8 cellular contexts compared by ENCODE assay signal in genomic region chr1:32073387-32074229, GRCh38. TPM values are rescaled to one million over a fixed set of nuclear protein-coding genes. Genes with fewer than 3 reads are reported as not detected.
DNase-seq lines count a peak whose midpoint lies in the region; ATAC-seq, FAIRE-seq and TF ChIP-seq lines count a peak whose summit lies in the region.

No MANE protein-coding gene starts in this region.

- H3K27me3 Mint-ChIP-seq in activated T-cell treated with anti-CD3 and anti-CD28 coated beads, Interleukin-2, amount 50 U/mL, for 4 hours (ENCODE audit: low read depth) = no peaks in the 10 kb centered on the region

- peak overlapping the region; percentile 85 for H3K4me3 Mint-ChIP-seq in activated T-cell treated with anti-CD3 and anti-CD28 coated beads, Interleukin-2, amount 50 U/mL, for 4 hours

- intact Hi-C loops in head of caudate nucleus (cut with DNase I) = loop anchor here (2.0 kb wide), 1 partner anchor 59 kb away; no protein-coding TSS in a partner anchor

- no peak for DNase-seq in activated T-cell treated with anti-CD3 and anti-CD28 coated beads, Interleukin-2, amount 50 U/mL, for 4 hours
- no peak for DNase-seq in activated T-cell treated with anti-CD3 and anti-CD28 coated beads for 4 hours
- DNase-seq in head of caudate nucleus = peak in 23 of 42 donors; percentile 9 to 70 (median 34)
- no peak for DNase-seq in skeletal muscle cell (ENCODE audit: low read depth)
- no peak for DNase-seq in RKO (ENCODE audit: low spot score)
- no peak for DNase-seq in LoVo (ENCODE audit: low spot score)
- DNase-seq in urothelium cell line (ENCODE audit: low spot score) = no peak

- no peaks in the 10 kb centered on the region for H3K9me3 Mint-ChIP-seq in activated T-cell treated with anti-CD3 and anti-CD28 coated beads, Interleukin-2, amount 50 U/mL, for 4 hours

- no peak for FAIRE-seq in urothelium cell line (lab: Jason Lieb, UNC)

- peaks cover 9% of the 10 kb centered on the region for H3K36me3 Mint-ChIP-seq in activated T-cell treated with anti-CD3 and anti-CD28 coated beads, Interleukin-2, amount 50 U/mL, for 4 hours (ENCODE audit: insufficient read depth)

- peak in 1 of 2 donors; percentile 22 for ATAC-seq in activated T-cell treated with anti-CD3 and anti-CD28 coated beads, Interleukin-2, amount 50 U/mL, for 4 hours
- ATAC-seq in SK-N-SH treated with all-trans-retinoic acid at 6 μM for 48 hours = peak; percentile 38

- peak overlapping the region; percentile 72 for H3K4me3 ChIP-seq in skeletal muscle cell (ENCODE audit: low read depth, low read length)

- peaks cover 32% of the 10 kb centered on the region for H3K4me1 Mint-ChIP-seq in activated T-cell treated with anti-CD3 and anti-CD28 coated beads, Interleukin-2, amount 50 U/mL, for 4 hours (ENCODE audit: low read depth)

TF ChIP-seq in SK-N-SH treated with all-trans-retinoic acid at 6 μM for 48 hours, 23 proteins besides CTCF, POLR2A, EP300 and RAD21:
- TF ChIP-seq POU6F1 (CRISPR knock-in tag; IDR thresholded peaks at IDR 0.05; ENCODE audit: borderline replicate concordance, low read depth) = no peak
- TF ChIP-seq, protein P1, sequence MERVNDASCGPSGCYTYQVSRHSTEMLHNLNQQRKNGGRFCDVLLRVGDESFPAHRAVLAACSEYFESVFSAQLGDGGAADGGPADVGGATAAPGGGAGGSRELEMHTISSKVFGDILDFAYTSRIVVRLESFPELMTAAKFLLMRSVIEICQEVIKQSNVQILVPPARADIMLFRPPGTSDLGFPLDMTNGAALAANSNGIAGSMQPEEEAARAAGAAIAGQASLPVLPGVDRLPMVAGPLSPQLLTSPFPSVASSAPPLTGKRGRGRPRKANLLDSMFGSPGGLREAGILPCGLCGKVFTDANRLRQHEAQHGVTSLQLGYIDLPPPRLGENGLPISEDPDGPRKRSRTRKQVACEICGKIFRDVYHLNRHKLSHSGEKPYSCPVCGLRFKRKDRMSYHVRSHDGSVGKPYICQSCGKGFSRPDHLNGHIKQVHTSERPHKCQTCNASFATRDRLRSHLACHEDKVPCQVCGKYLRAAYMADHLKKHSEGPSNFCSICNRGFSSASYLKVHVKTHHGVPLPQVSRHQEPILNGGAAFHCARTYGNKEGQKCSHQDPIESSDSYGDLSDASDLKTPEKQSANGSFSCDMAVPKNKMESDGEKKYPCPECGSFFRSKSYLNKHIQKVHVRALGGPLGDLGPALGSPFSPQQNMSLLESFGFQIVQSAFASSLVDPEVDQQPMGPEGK (CRISPR knock-in tag; IDR thresholded peaks at IDR 0.05; ENCODE audit: borderline replicate concordance) = 0 out of 2 replicates have a peak, but pooled peaks have one; percentile 78
TF ChIP-seq in SK-N-SH treated with all-trans-retinoic acid at 6 μM for 48 hours: peak in this region for 1.

RNA-seq across cellular contexts. Expression of gene TMEM39B, which starts 0.9 kb away (rescaled TPM):
- 10 to 100 TPM; 26.9 to 30.4 (median 27.8) TPM for total RNA-seq in activated T-cell treated with anti-CD3 and anti-CD28 coated beads, Interleukin-2, amount 50 U/mL, for 4 hours

RNA-seq across cellular contexts. Expression of gene KPNA6, which starts 34.2 kb away (rescaled TPM):
- 10 to 100 TPM; 82.6 to 90.0 (median 88.1) TPM for total RNA-seq in activated T-cell treated with anti-CD3 and anti-CD28 coated beads, Interleukin-2, amount 50 U/mL, for 4 hours

RNA-seq across cellular contexts. Expression of gene KHDRBS1, which starts 59.9 kb away (rescaled TPM):
- 100 to 1,000 TPM; 186 to 191 (median 187) TPM for total RNA-seq in activated T-cell treated with anti-CD3 and anti-CD28 coated beads, Interleukin-2, amount 50 U/mL, for 4 hours

Comparison
In these comparisons a context has a peak if more than half of its experiments do, and no peak if none do; other contexts are left out.
1. DNase-seq: peak in head of caudate nucleus (23 of 42); none in activated T-cell treated with anti-CD3 and anti-CD28 coated beads, Interleukin-2, amount 50 U/mL, for 4 hours (single experiment), activated T-cell treated with anti-CD3 and anti-CD28 coated beads for 4 hours (single experiment), skeletal muscle cell (single experiment), RKO (single experiment), LoVo (single experiment) and urothelium cell line (single experiment).